Comparison of ENCODE assay signal across 18 cellular contexts in the genomic region with DNA sequence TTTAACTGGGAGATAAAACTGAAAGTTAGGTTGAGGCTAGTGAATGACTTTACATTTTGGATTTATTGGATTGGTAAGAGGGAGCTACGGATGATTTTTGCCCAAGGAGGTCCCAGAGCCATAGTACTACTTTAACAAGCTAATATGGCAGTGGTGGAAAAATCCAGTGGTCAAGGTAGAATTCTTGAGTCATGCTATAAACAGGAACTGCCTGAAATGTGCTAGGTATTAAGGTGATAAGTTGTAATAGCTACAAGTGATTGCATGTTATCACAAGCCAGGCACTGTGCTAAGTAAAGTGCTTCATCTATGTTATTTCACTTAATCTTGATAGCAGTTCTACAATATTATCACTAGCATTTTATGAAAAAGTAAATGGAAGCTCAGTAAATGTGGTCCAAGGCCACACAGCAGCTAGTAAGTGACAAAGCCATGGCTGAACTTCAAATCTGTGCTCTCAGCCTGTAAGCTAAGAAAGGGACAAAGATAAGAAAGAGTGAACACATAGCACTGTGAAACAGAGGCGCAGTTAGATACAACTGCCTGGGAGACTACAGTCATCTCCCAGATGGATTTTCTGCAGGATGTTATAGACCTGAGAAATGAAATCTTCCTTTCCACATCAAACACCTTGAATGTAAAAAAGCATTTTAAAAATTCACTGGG.
A peak's percentile ranks its signal among the peaks of the same experiment; 100 is the strongest.
DNase-seq lines count a peak whose midpoint lies in the region; ATAC-seq and TF ChIP-seq lines count a peak whose summit lies in the region.
"Had no signal": no experiment of that assay in that cellular context is flagged by ENCODE, and none has a peak within 500 bp of the region (broad histone marks: within the 10 kb centered on the region; RNA-seq: fewer than 3 reads in every experiment).

No MANE protein-coding gene starts in this region.

- H3K4me1 ChIP-seq in right atrium auricular region (no peaks in the 10 kb centered on the region), esophagus muscularis mucosa (peaks cover 0 to 6% (median 0%) of the 10 kb centered on the region in 4 donors), hepatocyte (ENCODE audit: insufficient read depth) (no peaks in the 10 kb centered on the region)

- intact Hi-C loops in Right ventricle myocardium superior (cut with DNase I) (loop anchor here (5.0 kb wide), 1 partner anchor 48 kb away; no protein-coding TSS in a partner anchor), esophagus muscularis mucosa (cut with DNase I) (no loop called here)

- H3K79me2 ChIP-seq in hepatocyte, result no peaks in the 10 kb centered on the region

- no peak for DNase-seq in Right ventricle myocardium superior
- no peak for DNase-seq in right atrium auricular region (ENCODE audit: low spot score)
- peak; percentile 19 for DNase-seq in esophagus muscularis mucosa (ENCODE audit: extremely low spot score)
- no peak for DNase-seq in hepatocyte (ENCODE audit: low spot score)
- no peak for DNase-seq in COLO829 (ENCODE audit: low spot score)
- no peak for DNase-seq in germinal center (ENCODE audit: low spot score)
- DNase-seq in stimulated activated effector memory CD8-positive, alpha-beta T cell treated with anti-CD3 and anti-CD28 coated beads, Interleukin-12 subunit alpha, Interleukin-12 subunit beta, amount 100 ng/mL, for 72 hours (ENCODE audit: low spot score in 2 of 2), result no peak
- DNase-seq: ACHN; C1 segment of cervical spinal cord; CD4-positive, alpha-beta memory T cell; COR-L47; DND-41; GDM1; H7 had no signal

- H3K27ac Mint-ChIP-seq in stimulated activated effector memory CD8-positive, alpha-beta T cell treated with anti-CD3 and anti-CD28 coated beads, Interleukin-12 subunit alpha, Interleukin-12 subunit beta, amount 100 ng/mL, for 72 hours, result no peak overlapping the region
- H3K27ac Mint-ChIP-seq: B cell; CD4-positive, alpha-beta memory T cell; GM23338 had no signal

- TF ChIP-seq CTCF in right atrium auricular region (IDR thresholded peaks at IDR 0.05) (no peak), esophagus muscularis mucosa (IDR thresholded peaks at IDR 0.05) (no peak), hepatocyte (IDR thresholded peaks at IDR 0.05; ENCODE audit: poor library complexity) (no peak)

- H3K36me3 ChIP-seq in right atrium auricular region (no peaks in the 10 kb centered on the region), esophagus muscularis mucosa (no peaks in the 10 kb centered on the region), hepatocyte (replicated peaks; ENCODE audit: insufficient read depth, low read depth) (no peaks in the 10 kb centered on the region)

- H3K4me3 ChIP-seq in right atrium auricular region (no peak overlapping the region), esophagus muscularis mucosa (no peak overlapping the region), hepatocyte (no peak overlapping the region)
- H3K4me3 ChIP-seq: GM23338 had no signal

- H3K27me3 ChIP-seq in right atrium auricular region (no peaks in the 10 kb centered on the region), esophagus muscularis mucosa (no peaks in the 10 kb centered on the region), hepatocyte (no peaks in the 10 kb centered on the region)

- H3K9me2 ChIP-seq in hepatocyte (replicated peaks; ENCODE audit: insufficient read depth), result no peaks in the 10 kb centered on the region

- H3K4me2 ChIP-seq in hepatocyte, result no peak overlapping the region
- H3K4me2 ChIP-seq: GM23338 had no signal

- H3K27ac ChIP-seq in right atrium auricular region, result no peak overlapping the region
- no peak overlapping the region for H3K27ac ChIP-seq in esophagus muscularis mucosa (replicated peaks in 1 of 4)
- peak overlapping the region; percentile 54 for H3K27ac ChIP-seq in hepatocyte

- peak overlapping the region; percentile 4 for H2AFZ ChIP-seq in hepatocyte
- H2AFZ ChIP-seq: GM23338 had no signal

- WGBS in esophagus muscularis mucosa, result 89% methylated on average over 2 of the region's 2 CpGs
- WGBS in hepatocyte (ENCODE audit: low lambda C conversion rate, missing lambda C conversion rate), result 85% methylated on average over 2 of the region's 2 CpGs

- no peak for TF ChIP-seq POLR2A in esophagus muscularis mucosa (IDR thresholded peaks at IDR 0.05; ENCODE audit: low read depth)

- no peaks in the 10 kb centered on the region for H3K9me3 Mint-ChIP-seq in stimulated activated effector memory CD8-positive, alpha-beta T cell treated with anti-CD3 and anti-CD28 coated beads, Interleukin-12 subunit alpha, Interleukin-12 subunit beta, amount 100 ng/mL, for 72 hours
- H3K9me3 Mint-ChIP-seq: GM23338 had no signal

- no peak for TF ChIP-seq EP300 in esophagus muscularis mucosa (IDR thresholded peaks at IDR 0.05)

- H3K4me3 Mint-ChIP-seq in stimulated activated effector memory CD8-positive, alpha-beta T cell treated with anti-CD3 and anti-CD28 coated beads, Interleukin-12 subunit alpha, Interleukin-12 subunit beta, amount 100 ng/mL, for 72 hours, result no peak overlapping the region
- H3K4me3 Mint-ChIP-seq: B cell; CD4-positive, alpha-beta memory T cell; GM23338 had no signal

- ATAC-seq in Right ventricle myocardium superior (ENCODE audit: poor library complexity) (peak; percentile 82), HG03025 (IDR thresholded peaks at IDR 0.05; ENCODE audit: low FRiP score, unreplicated experiment) (no peak)
- no peak for ATAC-seq in stimulated activated effector memory CD8-positive, alpha-beta T cell treated with anti-CD3 and anti-CD28 coated beads, Interleukin-12 subunit alpha, Interleukin-12 subunit beta, amount 100 ng/mL, for 72 hours
- ATAC-seq: GM23338, HepG2 had no signal

- no peaks in the 10 kb centered on the region for H3K9me3 ChIP-seq in right atrium auricular region
- no peaks in the 10 kb centered on the region for H3K9me3 ChIP-seq in esophagus muscularis mucosa
- no peaks in the 10 kb centered on the region for H3K9me3 ChIP-seq in hepatocyte (ENCODE audit: low read depth)

- H4K20me1 ChIP-seq in hepatocyte (ENCODE audit: insufficient read depth, poor library complexity, severe bottlenecking), result no peaks in the 10 kb centered on the region

- H3K36me3 Mint-ChIP-seq in stimulated activated effector memory CD8-positive, alpha-beta T cell treated with anti-CD3 and anti-CD28 coated beads, Interleukin-12 subunit alpha, Interleukin-12 subunit beta, amount 100 ng/mL, for 72 hours, result no peaks in the 10 kb centered on the region
- H3K36me3 Mint-ChIP-seq: CD4-positive, alpha-beta memory T cell had no signal

- H3K4me1 Mint-ChIP-seq in stimulated activated effector memory CD8-positive, alpha-beta T cell treated with anti-CD3 and anti-CD28 coated beads, Interleukin-12 subunit alpha, Interleukin-12 subunit beta, amount 100 ng/mL, for 72 hours, result no peaks in the 10 kb centered on the region
- H3K4me1 Mint-ChIP-seq: B cell; CD4-positive, alpha-beta memory T cell had no signal
